In the genomic region with DNA sequence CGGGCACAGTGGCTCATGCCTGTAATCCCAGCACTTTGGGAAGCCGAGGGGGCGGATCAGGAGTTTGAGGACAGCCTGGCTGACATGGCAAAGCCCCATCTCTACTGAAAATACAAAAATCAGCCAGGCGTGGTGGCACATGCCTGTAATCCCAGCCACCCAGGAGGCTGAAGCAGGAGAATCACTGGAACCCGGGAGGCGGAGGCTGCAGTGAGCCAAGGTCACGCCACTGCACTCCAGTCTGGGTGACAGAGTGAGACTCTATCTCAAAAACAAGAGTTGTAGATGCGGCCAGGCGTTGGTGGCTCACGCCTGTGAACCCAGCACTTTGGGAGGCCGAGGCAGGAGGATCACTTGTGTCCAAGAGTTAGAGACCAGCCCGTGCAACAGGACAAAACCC, we compare ENCODE assay signal across 6 cellular contexts. TPM values are rescaled to one million over a fixed set of nuclear protein-coding genes. Genes with fewer than 3 reads are reported as not detected.
A peak's percentile ranks its signal among the peaks of the same experiment; 100 is the strongest.
DNase-seq lines count a peak whose midpoint lies in the region; TF ChIP-seq lines count a peak whose summit lies in the region.
"Not testable (repeated sequence)": the region's sequence is repeated elsewhere in the genome, so short reads cannot be mapped to it uniquely, and the experiment has no call there.

No MANE protein-coding gene starts in this region.

- H3K9ac ChIP-seq in KMS-11 = not testable (repeated sequence)

- DNase-seq in activated CD4-positive, alpha-beta memory T cell treated with anti-CD3 and anti-CD28 coated beads for 36 hours; activated naive CD8-positive, alpha-beta T cell treated with anti-CD3 and anti-CD28 coated beads for 36 hours; immature natural killer cell: not testable (repeated sequence)
- DNase-seq in posterior vena cava (ENCODE audit: low spot score) = peak; percentile 47

- peak overlapping the region; percentile 95; the same call in 1 of the 2 replicates for H3K27ac ChIP-seq in C4-2B
- H3K27ac ChIP-seq in KMS-11 = not testable (repeated sequence)

- H2AFZ ChIP-seq in KMS-11 (ENCODE audit: low read depth) = not testable (repeated sequence)

- CTCF ChIA-PET in activated CD4-positive, alpha-beta memory T cell treated with anti-CD3 and anti-CD28 coated beads for 36 hours (lab: Charles Lee) = interaction anchor here (1.2 to 4.8 kb wide), 2 partner anchors 12 to 13 kb away, joined by 11 to 47 read pairs; a partner anchor contains a TSS

- H3K4me1 ChIP-seq in KMS-11 (ENCODE audit: low read depth, poor library complexity, severe bottlenecking) = peaks cover 31% of the 10 kb centered on the region

- peak overlapping the region; percentile 72; the same call in 1 of the 2 replicates for H3K4me2 ChIP-seq in KMS-11

- not testable (repeated sequence) for H3K4me3 ChIP-seq in KMS-11 (IDR thresholded peaks at IDR 0.05; ENCODE audit: insufficient read depth, low read depth, low read length)

- H3K36me3 ChIP-seq in KMS-11 (ENCODE audit: insufficient read depth) = not testable (repeated sequence)

- TF ChIP-seq CTCF in C4-2B (conservative IDR thresholded peaks at IDR 0.05); KMS-11 (conservative IDR thresholded peaks at IDR 0.05; ENCODE audit: low read depth, low read length): not testable (repeated sequence)

- not testable (repeated sequence) for H3K27me3 ChIP-seq in KMS-11 (ENCODE audit: insufficient read depth, low read depth)

- peak overlapping the region; percentile 35 for H3K4me3 Mint-ChIP-seq in activated CD4-positive, alpha-beta memory T cell treated with anti-CD3 and anti-CD28 coated beads for 36 hours
- peak overlapping the region; percentile 44 for H3K4me3 Mint-ChIP-seq in activated naive CD8-positive, alpha-beta T cell treated with anti-CD3 and anti-CD28 coated beads for 36 hours
- H3K4me3 Mint-ChIP-seq in immature natural killer cell = peak overlapping the region; percentile 52 to 78 (median 63)

- POLR2A ChIA-PET in activated CD4-positive, alpha-beta memory T cell treated with anti-CD3 and anti-CD28 coated beads for 36 hours (lab: Charles Lee) = interaction anchor here (2.4 kb wide), 1 partner anchor 12 kb away, joined by 20 read pairs; a partner anchor contains a TSS

- H3K9me3 Mint-ChIP-seq in activated CD4-positive, alpha-beta memory T cell treated with anti-CD3 and anti-CD28 coated beads for 36 hours; activated naive CD8-positive, alpha-beta T cell treated with anti-CD3 and anti-CD28 coated beads for 36 hours; immature natural killer cell: not testable (repeated sequence)

- peaks cover 22% of the 10 kb centered on the region for H3K4me1 Mint-ChIP-seq in activated CD4-positive, alpha-beta memory T cell treated with anti-CD3 and anti-CD28 coated beads for 36 hours (ENCODE audit: low read depth)
- not testable (repeated sequence) for H3K4me1 Mint-ChIP-seq in activated naive CD8-positive, alpha-beta T cell treated with anti-CD3 and anti-CD28 coated beads for 36 hours
- peaks cover 31 to 33% of the 10 kb centered on the region in 2 donors for H3K4me1 Mint-ChIP-seq in immature natural killer cell

- H3K36me3 Mint-ChIP-seq in activated CD4-positive, alpha-beta memory T cell treated with anti-CD3 and anti-CD28 coated beads for 36 hours = peaks cover 21% of the 10 kb centered on the region
- peaks cover 26% of the 10 kb centered on the region for H3K36me3 Mint-ChIP-seq in activated naive CD8-positive, alpha-beta T cell treated with anti-CD3 and anti-CD28 coated beads for 36 hours
- H3K36me3 Mint-ChIP-seq in immature natural killer cell = not testable (repeated sequence)

- H3K79me2 ChIP-seq in KMS-11 (ENCODE audit: insufficient read depth, low read depth) = not testable (repeated sequence)

- H4K20me1 ChIP-seq in KMS-11 (ENCODE audit: insufficient read depth) = not testable (repeated sequence)

- not testable (repeated sequence) for H3K27me3 Mint-ChIP-seq in activated CD4-positive, alpha-beta memory T cell treated with anti-CD3 and anti-CD28 coated beads for 36 hours; activated naive CD8-positive, alpha-beta T cell treated with anti-CD3 and anti-CD28 coated beads for 36 hours
- peaks cover 14 to 27% (median 22%) of the 10 kb centered on the region in 3 donors for H3K27me3 Mint-ChIP-seq in immature natural killer cell (ENCODE audit: low read depth in 3 of 3)

- intact Hi-C loops in activated CD4-positive, alpha-beta memory T cell treated with anti-CD3 and anti-CD28 coated beads for 36 hours (cut with micrococcal nuclease); posterior vena cava (cut with DNase I): not testable (repeated sequence)

- H3K27ac Mint-ChIP-seq in activated CD4-positive, alpha-beta memory T cell treated with anti-CD3 and anti-CD28 coated beads for 36 hours = peak overlapping the region; percentile 71
- H3K27ac Mint-ChIP-seq in activated naive CD8-positive, alpha-beta T cell treated with anti-CD3 and anti-CD28 coated beads for 36 hours = peak overlapping the region; percentile 55
- H3K27ac Mint-ChIP-seq in immature natural killer cell = peak overlapping the region; percentile 26 to 91 (median 86)

RNA-seq across cellular contexts. Expression of a gene that starts 1.7 kb away (rescaled TPM):
- total RNA-seq in activated CD4-positive, alpha-beta memory T cell treated with anti-CD3 and anti-CD28 coated beads for 36 hours = 100 to 1,000 TPM; 117 to 121 TPM
- total RNA-seq in activated naive CD8-positive, alpha-beta T cell treated with anti-CD3 and anti-CD28 coated beads for 36 hours = 100 to 1,000 TPM; 105 to 111 TPM
- 100 to 1,000 TPM in 2 of 3 donors, 10 to 100 TPM in 1; 83.8 to 152 (median 119) TPM for polyA plus RNA-seq in immature natural killer cell
- 10 to 100 TPM; 47.1 to 53.2 TPM for total RNA-seq in posterior vena cava

RNA-seq across cellular contexts. Expression of a gene that starts 5.6 kb away (rescaled TPM):
- 10 to 100 TPM; 56.5 to 58.2 TPM for total RNA-seq in activated CD4-positive, alpha-beta memory T cell treated with anti-CD3 and anti-CD28 coated beads for 36 hours
- 10 to 100 TPM; 54.7 to 59.5 TPM for total RNA-seq in activated naive CD8-positive, alpha-beta T cell treated with anti-CD3 and anti-CD28 coated beads for 36 hours
- polyA plus RNA-seq in immature natural killer cell = 10 to 100 TPM; 45.1 to 73.5 (median 46.7) TPM
- total RNA-seq in posterior vena cava = 10 to 100 TPM; 25.1 to 30.2 TPM

RNA-seq across cellular contexts. Expression of a gene that starts 12.1 kb away (rescaled TPM):
- 10 to 100 TPM; 10.1 to 10.8 TPM for total RNA-seq in activated CD4-positive, alpha-beta memory T cell treated with anti-CD3 and anti-CD28 coated beads for 36 hours
- total RNA-seq in activated naive CD8-positive, alpha-beta T cell treated with anti-CD3 and anti-CD28 coated beads for 36 hours = 10 to 100 TPM in 1 of 2 experiments, 1 to 10 TPM in 1; 8.0 to 11.8 TPM
- polyA plus RNA-seq in immature natural killer cell = 10 to 100 TPM in 1 of 3 donors, 1 to 10 TPM in 2; 4.1 to 16.6 (median 4.4) TPM
- total RNA-seq in posterior vena cava = 10 to 100 TPM in 1 of 2 donors, 1 to 10 TPM in 1; 9.9 to 11.2 TPM

RNA-seq across cellular contexts. Expression of a gene that starts 12.1 kb away (rescaled TPM):
- 10 to 100 TPM; 27.3 to 29.1 TPM for total RNA-seq in activated CD4-positive, alpha-beta memory T cell treated with anti-CD3 and anti-CD28 coated beads for 36 hours
- total RNA-seq in activated naive CD8-positive, alpha-beta T cell treated with anti-CD3 and anti-CD28 coated beads for 36 hours = 10 to 100 TPM; 22.7 to 23.2 TPM
- 10 to 100 TPM; 15.9 to 35.1 (median 31.9) TPM for polyA plus RNA-seq in immature natural killer cell
- 10 to 100 TPM; 13.2 to 15.0 TPM for total RNA-seq in posterior vena cava

RNA-seq across cellular contexts. Expression of a gene that starts 12.5 kb away (rescaled TPM):
- total RNA-seq in activated CD4-positive, alpha-beta memory T cell treated with anti-CD3 and anti-CD28 coated beads for 36 hours = 10 to 100 TPM; 32.9 to 35.9 TPM
- total RNA-seq in activated naive CD8-positive, alpha-beta T cell treated with anti-CD3 and anti-CD28 coated beads for 36 hours = 10 to 100 TPM; 19.1 to 20.1 TPM
- 10 to 100 TPM; 45.6 to 56.1 (median 54.0) TPM for polyA plus RNA-seq in immature natural killer cell
- total RNA-seq in posterior vena cava = 10 to 100 TPM; 28.2 to 40.5 TPM
